In genomic region chr18:27713727-27714080, GRCh38 we compare ENCODE assay signal across 12 cellular contexts.
DNase-seq lines count a peak whose midpoint lies in the region; ATAC-seq and TF ChIP-seq lines count a peak whose summit lies in the region.
"Had no signal": no experiment of that assay in that cellular context is flagged by ENCODE, and none has a peak within 500 bp of the region (broad histone marks: within the 10 kb centered on the region; RNA-seq: fewer than 3 reads in every experiment).

No MANE protein-coding gene starts in this region.

- TF ChIP-seq CTCF in fibroblast of mammary gland (conservative IDR thresholded peaks at IDR 0.05; ENCODE audit: control insufficient read depth, insufficient read depth, low read depth, low read length) = no peak

- ATAC-seq in GM21717 (IDR thresholded peaks at IDR 0.05; ENCODE audit: unreplicated experiment) = no peak

- DNase-seq in DMS79 treated with DMSO at 0.1 percent for 48 hours (lab: John Stamatoyannopoulos, UW) (peak; percentile 46), DMS79 (lab: John Stamatoyannopoulos, UW) (no peak), NCI-H345 treated with DMSO at 0.1 percent for 48 hours (lab: John Stamatoyannopoulos, UW; ENCODE audit: unreplicated experiment) (peak; percentile 62), fibroblast of mammary gland (ENCODE audit: low read depth) (peak; percentile 59), retina (peak; percentile 46), SW480 (ENCODE audit: low spot score) (no peak), HuH-7 (ENCODE audit: low spot score) (no peak)
- DNase-seq: activated CD4-positive, alpha-beta T cell treated with anti-CD3 and anti-CD28 coated beads, Interleukin-2, amount 50 U/mL, for 4 hours; activated gamma-delta T cell; mammary epithelial cell; T-helper 1 cell had no signal

- H3K4me3 ChIP-seq in fibroblast of mammary gland (ENCODE audit: control insufficient read depth, low read depth, low read length) = no peak overlapping the region

Comparison
In these comparisons a context has a peak if more than half of its experiments do, and no peak if none do; other contexts are left out.
1. DNase-seq: peak in DMS79 treated with DMSO at 0.1 percent for 48 hours (single experiment), NCI-H345 treated with DMSO at 0.1 percent for 48 hours (single experiment), fibroblast of mammary gland (single experiment) and retina (single experiment); none in DMS79 (single experiment), SW480 (single experiment) and HuH-7 (single experiment).